In genomic region chr3:23550402-23550801, GRCh38 we compare ENCODE assay signal across 1 cellular context.
TF ChIP-seq lines count a peak whose summit lies in the region.

No MANE protein-coding gene starts in this region.

TF ChIP-seq in HepG2, 621 proteins besides CTCF, POLR2A, EP300 and RAD21 (continued from another document):
- TF ChIP-seq, protein P1, sequence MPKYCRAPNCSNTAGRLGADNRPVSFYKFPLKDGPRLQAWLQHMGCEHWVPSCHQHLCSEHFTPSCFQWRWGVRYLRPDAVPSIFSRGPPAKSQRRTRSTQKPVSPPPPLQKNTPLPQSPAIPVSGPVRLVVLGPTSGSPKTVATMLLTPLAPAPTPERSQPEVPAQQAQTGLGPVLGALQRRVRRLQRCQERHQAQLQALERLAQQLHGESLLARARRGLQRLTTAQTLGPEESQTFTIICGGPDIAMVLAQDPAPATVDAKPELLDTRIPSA (CRISPR knock-in tag; IDR thresholded peaks at IDR 0.05; ENCODE audit: borderline replicate concordance) = no peak
